31 cellular contexts compared by ENCODE assay signal in genomic region chr9:92135576-92135975, GRCh38.
"Had no signal": no experiment of that assay in that cellular context is flagged by ENCODE, and none has a peak within 500 bp of the region (broad histone marks: within the 10 kb centered on the region; RNA-seq: fewer than 3 reads in every experiment).

No MANE protein-coding gene starts in this region.

- H3K36me3 ChIP-seq: left lung, lower lobe of right lung, neural progenitor cell, pancreas, prostate gland, stomach, thyroid gland, transverse colon, upper lobe of left lung, vagina had no signal

- H3K27ac Mint-ChIP-seq: mesothelial cell of epicardium; naive B cell; natural killer cell; nephron progenitor cell; stimulated activated naive B cell treated with anti-CD40 and anti-IgM and Interleukin-4, amounts not matched to agents 10 μg/mL and 1 μg/mL and 100 μg/mL, for 72 hours had no signal

- H3K4me3 ChIP-seq: left lung, lower lobe of right lung, neural progenitor cell, pancreas, prostate gland, skin epidermis, stomach, testis, thyroid gland, transverse colon, upper lobe of left lung, vagina had no signal

- H3K27ac ChIP-seq: left lung, lower lobe of right lung, neural progenitor cell, pancreas, prostate gland, skin epidermis, stomach, testis, thyroid gland, transverse colon, upper lobe of left lung had no signal

- H3K9me3 ChIP-seq: left lung, lower lobe of right lung, pancreas, prostate gland, stomach, testis, thyroid gland, transverse colon, upper lobe of left lung, vagina had no signal

- H3K36me3 Mint-ChIP-seq: mesothelial cell of epicardium, neural progenitor cell had no signal

- H3K27me3 ChIP-seq: pancreas, testis, thyroid gland, vagina had no signal

- H3K4me1 ChIP-seq: neural progenitor cell had no signal

- ATAC-seq: left colon; left lung; lower lobe of right lung; natural killer cell; pancreas; right cardiac atrium; sciatic nerve; stimulated activated naive B cell treated with anti-CD40 and anti-IgM and Interleukin-4, amounts not matched to agents 10 μg/mL and 1 μg/mL and 100 μg/mL, for 72 hours; stimulated activated naive CD8-positive, alpha-beta T cell treated with anti-CD3 and anti-CD28 coated beads, Interleukin-15, Interleukin-2, amounts not matched to agents 100 U/mL and 50 U/mL, for 24 hours had no signal

- H3K4me3 Mint-ChIP-seq: immature natural killer cell; mesothelial cell of epicardium; naive B cell; natural killer cell; nephron progenitor cell; stimulated activated naive B cell treated with anti-CD40 and anti-IgM and Interleukin-4, amounts not matched to agents 10 μg/mL and 1 μg/mL and 100 μg/mL, for 72 hours had no signal

- H3K9me3 Mint-ChIP-seq: immature natural killer cell, natural killer cell had no signal

- DNase-seq: hippocampal formation; immature natural killer cell; kidney; left colon; lower lobe of right lung; mammary epithelial cell; mesendoderm; naive B cell; natural killer cell; nephron progenitor cell; pancreas; retina; right cardiac atrium; stimulated activated CD4-positive, alpha-beta T cell treated with anti-CD3 and anti-CD28 coated beads, Interleukin-12 subunit alpha, Interleukin-12 subunit beta, amount 100 ng/mL, for 4 hours; stimulated activated CD4-positive, alpha-beta T cell treated with anti-CD3 and anti-CD28 coated beads, Interleukin-15, amount 100 ng/mL, for 24 hours; stimulated activated CD4-positive, alpha-beta T cell treated with anti-CD3 and anti-CD28 coated beads, Interleukin-2, amount 100 ng/mL, for 24 hours; stimulated activated CD4-positive, alpha-beta T cell treated with anti-CD3 and anti-CD28 coated beads, Interleukin-4, amount 100 ng/mL, for 1 hour; stimulated activated naive B cell treated with anti-CD40 and anti-IgM and Interleukin-4, amounts not matched to agents 10 μg/mL and 1 μg/mL and 100 μg/mL, for 72 hours; stimulated activated naive CD8-positive, alpha-beta T cell treated with anti-CD3 and anti-CD28 coated beads, Interleukin-15, Interleukin-2, amounts not matched to agents 100 U/mL and 50 U/mL, for 24 hours; stomach; testis; transverse colon had no signal
